18 cellular contexts compared by ENCODE assay signal in genomic region chr3:106814231-106814630, GRCh38.
A peak's percentile ranks its signal among the peaks of the same experiment; 100 is the strongest.
DNase-seq lines count a peak whose midpoint lies in the region; ATAC-seq and TF ChIP-seq lines count a peak whose summit lies in the region.
"Had no signal": no experiment of that assay in that cellular context is flagged by ENCODE, and none has a peak within 500 bp of the region (broad histone marks: within the 10 kb centered on the region; RNA-seq: fewer than 3 reads in every experiment).

No MANE protein-coding gene starts in this region.

- H3K27me3 Mint-ChIP-seq in immature natural killer cell (ENCODE audit: low read depth in 3 of 3), result no peaks in the 10 kb centered on the region

- 39 to 60% (median 40%) methylated on average over 1 of the region's 1 CpG for WGBS in psoas muscle, 3 donors

- intact Hi-C loops in left cardiac atrium (cut with DNase I), result no loop called here
- intact Hi-C loops in psoas muscle (cut with DNase I), result no loop called here

- H3K9me3 ChIP-seq in psoas muscle, result no peaks in the 10 kb centered on the region
- H3K9me3 ChIP-seq: upper lobe of left lung had no signal

- no peaks in the 10 kb centered on the region for H3K9me3 Mint-ChIP-seq in immature natural killer cell
- H3K9me3 Mint-ChIP-seq: activated naive CD4-positive, alpha-beta T cell treated with anti-CD3 and anti-CD28 coated beads, Interleukin-2, amount 50 U/mL, for 72 hours; T-helper 1 cell treated with Interleukin-12 subunit alpha and Interleukin-12 subunit beta and Interleukin-4 antibody, amounts not matched to agents 30 μg/mL and 1 μg/mL, for 36 hours had no signal

- no peak overlapping the region for H3K27ac Mint-ChIP-seq in immature natural killer cell
- H3K27ac Mint-ChIP-seq: activated naive CD4-positive, alpha-beta T cell treated with anti-CD3 and anti-CD28 coated beads, Interleukin-2, amount 50 U/mL, for 72 hours; CD4-positive, alpha-beta memory T cell; T-helper 1 cell treated with Interleukin-12 subunit alpha and Interleukin-12 subunit beta and Interleukin-4 antibody, amounts not matched to agents 30 μg/mL and 1 μg/mL, for 36 hours had no signal

- no peaks in the 10 kb centered on the region for H3K4me1 ChIP-seq in psoas muscle
- H3K4me1 ChIP-seq: upper lobe of left lung had no signal

- DNase-seq in GM04503 (ENCODE audit: low read depth) (peak; percentile 31), NCI-H69 (lab: John Stamatoyannopoulos, UW) (peak; percentile 89), left cardiac atrium (no peak), psoas muscle (peak; percentile 13 to 63), activated gamma-delta T cell treated with Interleukin-2 at 50 U/mL for 16 hours (no peak), immature natural killer cell (no peak), NCI-H2196 (lab: John Stamatoyannopoulos, UW; ENCODE audit: unreplicated experiment) (no peak)
- DNase-seq: CD4-positive, alpha-beta memory T cell; effector memory CD4-positive, alpha-beta T cell; foreskin melanocyte; GF-D8; NCI-H1436; NCI-H774; RPMI8226; upper lobe of left lung had no signal

- H3K36me3 ChIP-seq in psoas muscle (ENCODE audit: insufficient read depth in 1 of 2, low read depth in 1 of 2), result no peaks in the 10 kb centered on the region
- H3K36me3 ChIP-seq: upper lobe of left lung had no signal

- no peaks in the 10 kb centered on the region for H3K36me3 Mint-ChIP-seq in immature natural killer cell
- H3K36me3 Mint-ChIP-seq: activated naive CD4-positive, alpha-beta T cell treated with anti-CD3 and anti-CD28 coated beads, Interleukin-2, amount 50 U/mL, for 72 hours; CD4-positive, alpha-beta memory T cell had no signal

- no peak for TF ChIP-seq CTCF in psoas muscle (IDR thresholded peaks at IDR 0.05)

- ATAC-seq in left cardiac atrium (peak; percentile 77 to 85), psoas muscle (peak in 1 of 4 donors; percentile 37), HG02571 (IDR thresholded peaks at IDR 0.05; ENCODE audit: unreplicated experiment) (no peak)
- ATAC-seq: activated naive CD4-positive, alpha-beta T cell treated with anti-CD3 and anti-CD28 coated beads, Interleukin-2, amount 50 U/mL, for 72 hours had no signal

- H3K27me3 ChIP-seq in psoas muscle (ENCODE audit: insufficient read depth in 3 of 3, low read length in 2 of 3), result no peaks in the 10 kb centered on the region
- H3K27me3 ChIP-seq: upper lobe of left lung had no signal

- H3K4me1 Mint-ChIP-seq in immature natural killer cell, result no peaks in the 10 kb centered on the region
- H3K4me1 Mint-ChIP-seq: CD4-positive, alpha-beta memory T cell had no signal

- H3K4me3 Mint-ChIP-seq in immature natural killer cell, result no peak overlapping the region
- H3K4me3 Mint-ChIP-seq: CD4-positive, alpha-beta memory T cell; T-helper 1 cell treated with Interleukin-12 subunit alpha and Interleukin-12 subunit beta and Interleukin-4 antibody, amounts not matched to agents 30 μg/mL and 1 μg/mL, for 36 hours had no signal

- no peak overlapping the region for H3K27ac ChIP-seq in psoas muscle
- H3K27ac ChIP-seq: upper lobe of left lung had no signal

- H3K4me3 ChIP-seq in psoas muscle, result no peak overlapping the region
- H3K4me3 ChIP-seq: upper lobe of left lung had no signal

Comparison
In these comparisons a context has a peak if more than half of its experiments do, and no peak if none do; other contexts are left out.
1. DNase-seq: peak in GM04503 (single experiment), NCI-H69 (single experiment) and psoas muscle (2 of 2); none in left cardiac atrium (single experiment), activated gamma-delta T cell treated with Interleukin-2 at 50 U/mL for 16 hours (single experiment), immature natural killer cell (0 of 3) and NCI-H2196 (single experiment).